Comparison of ENCODE assay signal across 6 cellular contexts in the genomic region with DNA sequence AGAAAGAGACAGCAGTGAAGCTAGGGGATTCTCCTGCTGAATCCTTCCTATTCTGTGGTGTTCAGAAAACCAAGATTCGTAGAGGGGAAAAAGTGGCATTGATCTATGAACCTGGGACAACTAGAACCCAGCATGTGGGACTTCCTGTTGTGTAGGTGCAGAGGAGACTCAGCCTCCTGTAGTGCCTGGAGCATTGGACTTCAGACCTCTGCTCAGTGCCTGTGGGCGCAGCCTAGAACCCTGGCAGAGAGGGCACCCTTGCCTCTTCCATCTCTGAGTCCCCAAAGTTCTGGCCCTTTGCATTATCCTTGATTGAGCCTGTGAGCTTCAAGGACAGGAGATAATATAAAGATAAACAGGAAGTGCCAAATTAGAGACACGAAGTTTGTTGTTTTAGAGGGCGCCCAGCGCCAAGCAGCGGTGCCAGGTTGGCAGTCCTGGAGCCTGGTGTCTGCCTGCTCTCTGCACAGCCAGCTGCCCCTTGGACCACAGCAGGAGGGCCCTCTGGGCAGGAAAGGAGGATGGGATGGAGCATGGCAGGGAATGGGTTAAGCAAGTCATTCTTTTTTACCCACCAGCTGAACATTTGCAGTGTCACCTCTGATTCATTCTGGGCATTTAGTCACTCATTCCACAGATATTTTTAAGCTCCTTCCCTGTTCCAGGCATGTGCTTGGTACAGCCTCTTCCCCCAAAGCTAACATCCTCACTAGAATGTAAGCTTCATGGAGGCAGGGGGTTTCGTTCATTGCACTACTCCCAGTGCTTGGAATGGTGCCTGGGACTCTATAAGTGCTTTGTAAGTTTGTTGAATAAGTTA. TPM values are rescaled to one million over a fixed set of nuclear protein-coding genes. Genes with fewer than 3 reads are reported as not detected.
DNase-seq lines count a peak whose midpoint lies in the region; ATAC-seq lines count a peak whose summit lies in the region.

No MANE protein-coding gene starts in this region.

- DNase-seq in GM04504 (ENCODE audit: low read depth) (peak; percentile 47), RPMI7951 (ENCODE audit: low read depth) (peak; percentile 81), left lobe of liver (ENCODE audit: low spot score) (no peak)
- no peak for DNase-seq in effector CD4-positive, alpha-beta T cell

- ATAC-seq in left lobe of liver (peak; percentile 13), HG03442 (IDR thresholded peaks at IDR 0.05; ENCODE audit: unreplicated experiment) (no peak), GM21423 (IDR thresholded peaks at IDR 0.05; ENCODE audit: unreplicated experiment) (no peak)

RNA-seq across cellular contexts. Expression of a gene that starts 11.9 kb away (rescaled TPM):
- not detected in 2 replicates for total RNA-seq in RPMI7951 (2014; rRNA removed; shearing (Covaris generic))
- total RNA-seq in left lobe of liver = 0.08 TPM

RNA-seq across cellular contexts. Expression of a gene that starts 21.8 kb away (rescaled TPM):
- 17.8 and 18.4 TPM in 2 replicates for total RNA-seq in RPMI7951 (2014; rRNA removed; shearing (Covaris generic))
- total RNA-seq in left lobe of liver = 28.4 TPM

RNA-seq across cellular contexts. Expression of a gene that starts 31.4 kb away (rescaled TPM):
- total RNA-seq in RPMI7951 (2014; rRNA removed; shearing (Covaris generic)) = 0.10 TPM in 1 of 2 replicates, not detected in the other
- total RNA-seq in left lobe of liver = 0.40 TPM

RNA-seq across cellular contexts. Expression of a gene that starts 31.5 kb away (rescaled TPM):
- total RNA-seq in RPMI7951 (2014; rRNA removed; shearing (Covaris generic)) = 30.4 and 35.8 TPM in 2 replicates
- 16.4 TPM for total RNA-seq in left lobe of liver

RNA-seq across cellular contexts. Expression of a gene that starts 33.2 kb away (rescaled TPM):
- total RNA-seq in RPMI7951 (2014; rRNA removed; shearing (Covaris generic)) = 0.98 and 1.6 TPM in 2 replicates
- 5.4 TPM for total RNA-seq in left lobe of liver

Comparison
In these comparisons a context has a peak if more than half of its experiments do, and no peak if none do; other contexts are left out.
1. DNase-seq: peak in GM04504 (single experiment) and RPMI7951 (single experiment); none in left lobe of liver (single experiment) and effector CD4-positive, alpha-beta T cell (single experiment).